Comparison of ENCODE assay signal across 1 cellular context in genomic region chr22:45645526-45646414, GRCh38.
TF ChIP-seq lines count a peak whose summit lies in the region.

No MANE protein-coding gene starts in this region.

TF ChIP-seq in WTC11, 78 proteins besides CTCF, POLR2A, EP300 and RAD21 (continued from another document and continues in another):
- TF ChIP-seq USF2 (CRISPR knock-in tag; IDR thresholded peaks at IDR 0.05) (peak; percentile 73), ZNF263 (CRISPR knock-in tag; IDR thresholded peaks at IDR 0.05; ENCODE audit: low read depth) (no peak), ZNF423 (CRISPR knock-in tag; IDR thresholded peaks at IDR 0.05) (no peak), JAZF1 (CRISPR knock-in tag; IDR thresholded peaks at IDR 0.05) (no peak), ZBTB43 (CRISPR knock-in tag; IDR thresholded peaks at IDR 0.05) (no peak), FOXP1 (CRISPR knock-in tag; IDR thresholded peaks at IDR 0.05; ENCODE audit: borderline replicate concordance) (peak; percentile 42; the same call in 1 of the 2 replicates), JUN (CRISPR knock-in tag; IDR thresholded peaks at IDR 0.05) (no peak), CBFB (CRISPR knock-in tag; IDR thresholded peaks at IDR 0.05; ENCODE audit: low read depth) (peak; percentile 56; the same call in 1 of the 2 replicates), GABPB1 (CRISPR knock-in tag; IDR thresholded peaks at IDR 0.05) (0 out of 2 replicates have a peak, but pooled peaks have one; percentile 30), STAT6 (CRISPR knock-in tag; conservative IDR thresholded peaks at IDR 0.05; ENCODE audit: low read depth) (0 out of 2 replicates have a peak, but pooled peaks have one; percentile 61), ETV6 (CRISPR knock-in tag; IDR thresholded peaks at IDR 0.05) (0 out of 2 replicates have a peak, but pooled peaks have one; percentile 10), FOXK1 (CRISPR knock-in tag; IDR thresholded peaks at IDR 0.05) (no peak), TEAD1 (CRISPR knock-in tag; IDR thresholded peaks at IDR 0.05) (no peak), EMX1 (CRISPR knock-in tag; IDR thresholded peaks at IDR 0.05) (no peak), ZSCAN18 (CRISPR knock-in tag; IDR thresholded peaks at IDR 0.05) (no peak), ZBTB21 (CRISPR knock-in tag; IDR thresholded peaks at IDR 0.05; ENCODE audit: borderline replicate concordance) (0 out of 2 replicates have a peak, but pooled peaks have one; percentile 34), GTF2I (CRISPR knock-in tag; conservative IDR thresholded peaks at IDR 0.05) (no peak), PRDM15 (CRISPR knock-in tag; IDR thresholded peaks at IDR 0.05) (no peak), MXD4 (CRISPR knock-in tag; IDR thresholded peaks at IDR 0.05; ENCODE audit: borderline replicate concordance) (no peak), RORB (CRISPR knock-in tag; IDR thresholded peaks at IDR 0.05) (no peak), IRF2 (CRISPR knock-in tag; IDR thresholded peaks at IDR 0.05; ENCODE audit: borderline replicate concordance, low read depth) (no peak), E2F1 (CRISPR knock-in tag; IDR thresholded peaks at IDR 0.05) (no peak), NR2C2 (CRISPR knock-in tag; IDR thresholded peaks at IDR 0.05) (no peak), GRHL2 (CRISPR knock-in tag; IDR thresholded peaks at IDR 0.05; ENCODE audit: insufficient replicate concordance, severe bottlenecking) (no peak), MYBL2 (CRISPR knock-in tag; IDR thresholded peaks at IDR 0.05) (no peak)
- TF ChIP-seq, protein P1, sequence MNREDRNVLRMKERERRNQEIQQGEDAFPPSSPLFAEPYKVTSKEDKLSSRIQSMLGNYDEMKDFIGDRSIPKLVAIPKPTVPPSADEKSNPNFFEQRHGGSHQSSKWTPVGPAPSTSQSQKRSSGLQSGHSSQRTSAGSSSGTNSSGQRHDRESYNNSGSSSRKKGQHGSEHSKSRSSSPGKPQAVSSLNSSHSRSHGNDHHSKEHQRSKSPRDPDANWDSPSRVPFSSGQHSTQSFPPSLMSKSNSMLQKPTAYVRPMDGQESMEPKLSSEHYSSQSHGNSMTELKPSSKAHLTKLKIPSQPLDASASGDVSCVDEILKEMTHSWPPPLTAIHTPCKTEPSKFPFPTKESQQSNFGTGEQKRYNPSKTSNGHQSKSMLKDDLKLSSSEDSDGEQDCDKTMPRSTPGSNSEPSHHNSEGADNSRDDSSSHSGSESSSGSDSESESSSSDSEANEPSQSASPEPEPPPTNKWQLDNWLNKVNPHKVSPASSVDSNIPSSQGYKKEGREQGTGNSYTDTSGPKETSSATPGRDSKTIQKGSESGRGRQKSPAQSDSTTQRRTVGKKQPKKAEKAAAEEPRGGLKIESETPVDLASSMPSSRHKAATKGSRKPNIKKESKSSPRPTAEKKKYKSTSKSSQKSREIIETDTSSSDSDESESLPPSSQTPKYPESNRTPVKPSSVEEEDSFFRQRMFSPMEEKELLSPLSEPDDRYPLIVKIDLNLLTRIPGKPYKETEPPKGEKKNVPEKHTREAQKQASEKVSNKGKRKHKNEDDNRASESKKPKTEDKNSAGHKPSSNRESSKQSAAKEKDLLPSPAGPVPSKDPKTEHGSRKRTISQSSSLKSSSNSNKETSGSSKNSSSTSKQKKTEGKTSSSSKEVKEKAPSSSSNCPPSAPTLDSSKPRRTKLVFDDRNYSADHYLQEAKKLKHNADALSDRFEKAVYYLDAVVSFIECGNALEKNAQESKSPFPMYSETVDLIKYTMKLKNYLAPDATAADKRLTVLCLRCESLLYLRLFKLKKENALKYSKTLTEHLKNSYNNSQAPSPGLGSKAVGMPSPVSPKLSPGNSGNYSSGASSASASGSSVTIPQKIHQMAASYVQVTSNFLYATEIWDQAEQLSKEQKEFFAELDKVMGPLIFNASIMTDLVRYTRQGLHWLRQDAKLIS (CRISPR knock-in tag; IDR thresholded peaks at IDR 0.05; ENCODE audit: borderline replicate concordance) = no peak
- TF ChIP-seq, protein P2, sequence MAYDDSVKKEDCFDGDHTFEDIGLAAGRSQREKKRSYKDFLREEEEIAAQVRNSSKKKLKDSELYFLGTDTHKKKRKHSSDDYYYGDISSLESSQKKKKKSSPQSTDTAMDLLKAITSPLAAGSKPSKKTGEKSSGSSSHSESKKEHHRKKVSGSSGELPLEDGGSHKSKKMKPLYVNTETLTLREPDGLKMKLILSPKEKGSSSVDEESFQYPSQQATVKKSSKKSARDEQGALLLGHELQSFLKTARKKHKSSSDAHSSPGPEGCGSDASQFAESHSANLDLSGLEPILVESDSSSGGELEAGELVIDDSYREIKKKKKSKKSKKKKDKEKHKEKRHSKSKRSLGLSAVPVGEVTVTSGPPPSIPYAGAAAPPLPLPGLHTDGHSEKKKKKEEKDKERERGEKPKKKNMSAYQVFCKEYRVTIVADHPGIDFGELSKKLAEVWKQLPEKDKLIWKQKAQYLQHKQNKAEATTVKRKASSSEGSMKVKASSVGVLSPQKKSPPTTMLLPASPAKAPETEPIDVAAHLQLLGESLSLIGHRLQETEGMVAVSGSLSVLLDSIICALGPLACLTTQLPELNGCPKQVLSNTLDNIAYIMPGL (CRISPR knock-in tag; IDR thresholded peaks at IDR 0.05) = no peak
- TF ChIP-seq, protein P3, sequence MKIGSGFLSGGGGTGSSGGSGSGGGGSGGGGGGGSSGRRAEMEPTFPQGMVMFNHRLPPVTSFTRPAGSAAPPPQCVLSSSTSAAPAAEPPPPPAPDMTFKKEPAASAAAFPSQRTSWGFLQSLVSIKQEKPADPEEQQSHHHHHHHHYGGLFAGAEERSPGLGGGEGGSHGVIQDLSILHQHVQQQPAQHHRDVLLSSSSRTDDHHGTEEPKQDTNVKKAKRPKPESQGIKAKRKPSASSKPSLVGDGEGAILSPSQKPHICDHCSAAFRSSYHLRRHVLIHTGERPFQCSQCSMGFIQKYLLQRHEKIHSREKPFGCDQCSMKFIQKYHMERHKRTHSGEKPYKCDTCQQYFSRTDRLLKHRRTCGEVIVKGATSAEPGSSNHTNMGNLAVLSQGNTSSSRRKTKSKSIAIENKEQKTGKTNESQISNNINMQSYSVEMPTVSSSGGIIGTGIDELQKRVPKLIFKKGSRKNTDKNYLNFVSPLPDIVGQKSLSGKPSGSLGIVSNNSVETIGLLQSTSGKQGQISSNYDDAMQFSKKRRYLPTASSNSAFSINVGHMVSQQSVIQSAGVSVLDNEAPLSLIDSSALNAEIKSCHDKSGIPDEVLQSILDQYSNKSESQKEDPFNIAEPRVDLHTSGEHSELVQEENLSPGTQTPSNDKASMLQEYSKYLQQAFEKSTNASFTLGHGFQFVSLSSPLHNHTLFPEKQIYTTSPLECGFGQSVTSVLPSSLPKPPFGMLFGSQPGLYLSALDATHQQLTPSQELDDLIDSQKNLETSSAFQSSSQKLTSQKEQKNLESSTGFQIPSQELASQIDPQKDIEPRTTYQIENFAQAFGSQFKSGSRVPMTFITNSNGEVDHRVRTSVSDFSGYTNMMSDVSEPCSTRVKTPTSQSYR (CRISPR knock-in tag; IDR thresholded peaks at IDR 0.05) = no peak
- TF ChIP-seq, protein P4, sequence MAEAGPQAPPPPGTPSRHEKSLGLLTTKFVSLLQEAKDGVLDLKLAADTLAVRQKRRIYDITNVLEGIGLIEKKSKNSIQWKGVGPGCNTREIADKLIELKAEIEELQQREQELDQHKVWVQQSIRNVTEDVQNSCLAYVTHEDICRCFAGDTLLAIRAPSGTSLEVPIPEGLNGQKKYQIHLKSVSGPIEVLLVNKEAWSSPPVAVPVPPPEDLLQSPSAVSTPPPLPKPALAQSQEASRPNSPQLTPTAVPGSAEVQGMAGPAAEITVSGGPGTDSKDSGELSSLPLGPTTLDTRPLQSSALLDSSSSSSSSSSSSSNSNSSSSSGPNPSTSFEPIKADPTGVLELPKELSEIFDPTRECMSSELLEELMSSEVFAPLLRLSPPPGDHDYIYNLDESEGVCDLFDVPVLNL (CRISPR knock-in tag; IDR thresholded peaks at IDR 0.05; ENCODE audit: borderline replicate concordance, low read depth) = no peak
- TF ChIP-seq, protein P5, sequence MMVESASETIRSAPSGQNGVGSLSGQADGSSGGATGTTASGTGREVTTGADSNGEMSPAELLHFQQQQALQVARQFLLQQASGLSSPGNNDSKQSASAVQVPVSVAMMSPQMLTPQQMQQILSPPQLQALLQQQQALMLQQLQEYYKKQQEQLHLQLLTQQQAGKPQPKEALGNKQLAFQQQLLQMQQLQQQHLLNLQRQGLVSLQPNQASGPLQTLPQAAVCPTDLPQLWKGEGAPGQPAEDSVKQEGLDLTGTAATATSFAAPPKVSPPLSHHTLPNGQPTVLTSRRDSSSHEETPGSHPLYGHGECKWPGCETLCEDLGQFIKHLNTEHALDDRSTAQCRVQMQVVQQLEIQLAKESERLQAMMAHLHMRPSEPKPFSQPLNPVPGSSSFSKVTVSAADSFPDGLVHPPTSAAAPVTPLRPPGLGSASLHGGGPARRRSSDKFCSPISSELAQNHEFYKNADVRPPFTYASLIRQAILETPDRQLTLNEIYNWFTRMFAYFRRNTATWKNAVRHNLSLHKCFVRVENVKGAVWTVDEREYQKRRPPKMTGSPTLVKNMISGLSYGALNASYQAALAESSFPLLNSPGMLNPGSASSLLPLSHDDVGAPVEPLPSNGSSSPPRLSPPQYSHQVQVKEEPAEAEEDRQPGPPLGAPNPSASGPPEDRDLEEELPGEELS (CRISPR knock-in tag; IDR thresholded peaks at IDR 0.05) = no peak
